ENCODE assay signal across 8 cellular contexts in the genomic region with DNA sequence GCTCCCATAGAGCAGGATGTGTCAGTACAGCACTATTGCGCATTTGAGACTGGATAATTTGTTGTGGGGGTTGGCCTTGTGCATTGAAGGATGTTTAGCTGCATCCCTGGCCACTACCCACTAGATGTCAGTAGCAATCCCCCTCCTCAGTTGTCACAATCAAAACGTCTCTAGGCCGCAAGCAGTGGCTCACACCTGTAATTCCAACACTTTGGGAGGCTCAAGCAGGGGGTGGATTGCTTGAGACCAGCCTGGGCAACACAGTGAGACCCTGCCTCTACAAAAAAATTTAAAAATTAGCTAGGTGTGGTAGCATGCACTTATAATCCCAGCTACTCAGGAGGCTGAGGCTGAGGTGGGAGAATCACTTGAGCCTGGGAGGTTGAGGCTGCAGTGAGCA. TPM values are rescaled to one million over a fixed set of nuclear protein-coding genes. Genes with fewer than 3 reads are reported as not detected.
DNase-seq lines count a peak whose midpoint lies in the region; TF ChIP-seq lines count a peak whose summit lies in the region.

No MANE protein-coding gene starts in this region.

- no peak overlapping the region for H3K4me3 ChIP-seq in GM12864 (ENCODE audit: low read depth, low read length)

- DNase-seq in A172 (ENCODE audit: low spot score) (peak; percentile 52), GM12864 (ENCODE audit: low read depth) (no peak), NOMO-1 treated with dmso at 0.1 percent for 144 hours (lab: John Stamatoyannopoulos, UW; ENCODE audit: unreplicated experiment) (peak; percentile 13), fibroblast of gingiva (ENCODE audit: low read depth) (peak; percentile 38), nucleus accumbens (lab: John Stamatoyannopoulos, UW) (no peak), cerebellar nuclear complex (lab: John Stamatoyannopoulos, UW) (no peak)
- DNase-seq in stimulated activated CD8-positive, alpha-beta memory T cell treated with anti-CD3 and anti-CD28 coated beads, Interleukin-4, amount 100 ng/mL, for 48 hours: no peak
- no peak for DNase-seq in stimulated activated CD4-positive, alpha-beta T cell treated with anti-CD3 and anti-CD28 coated beads, Interleukin-4, amount 100 ng/mL, for 1 hour

- peak; percentile 61 for TF ChIP-seq CTCF in GM12864 (IDR thresholded peaks at IDR 0.05; ENCODE audit: low read depth, low read length, missing control alignments)

RNA-seq across cellular contexts. Expression of a gene that starts 48.4 kb away (rescaled TPM):
- 22.2 and 29.7 TPM in 2 replicates for total RNA-seq in A172 (2014; rRNA removed; shearing (Covaris generic))

Comparison
In these comparisons a context has a peak if more than half of its experiments do, and no peak if none do; other contexts are left out.
1. DNase-seq: peak in A172 (single experiment), NOMO-1 treated with dmso at 0.1 percent for 144 hours (single experiment) and fibroblast of gingiva (single experiment); none in GM12864 (single experiment), stimulated activated CD8-positive, alpha-beta memory T cell treated with anti-CD3 and anti-CD28 coated beads, Interleukin-4, amount 100 ng/mL, for 48 hours (single experiment), stimulated activated CD4-positive, alpha-beta T cell treated with anti-CD3 and anti-CD28 coated beads, Interleukin-4, amount 100 ng/mL, for 1 hour (single experiment), nucleus accumbens (0 of 56) and cerebellar nuclear complex (0 of 2).